8 cellular contexts compared by ENCODE assay signal in the genomic region with DNA sequence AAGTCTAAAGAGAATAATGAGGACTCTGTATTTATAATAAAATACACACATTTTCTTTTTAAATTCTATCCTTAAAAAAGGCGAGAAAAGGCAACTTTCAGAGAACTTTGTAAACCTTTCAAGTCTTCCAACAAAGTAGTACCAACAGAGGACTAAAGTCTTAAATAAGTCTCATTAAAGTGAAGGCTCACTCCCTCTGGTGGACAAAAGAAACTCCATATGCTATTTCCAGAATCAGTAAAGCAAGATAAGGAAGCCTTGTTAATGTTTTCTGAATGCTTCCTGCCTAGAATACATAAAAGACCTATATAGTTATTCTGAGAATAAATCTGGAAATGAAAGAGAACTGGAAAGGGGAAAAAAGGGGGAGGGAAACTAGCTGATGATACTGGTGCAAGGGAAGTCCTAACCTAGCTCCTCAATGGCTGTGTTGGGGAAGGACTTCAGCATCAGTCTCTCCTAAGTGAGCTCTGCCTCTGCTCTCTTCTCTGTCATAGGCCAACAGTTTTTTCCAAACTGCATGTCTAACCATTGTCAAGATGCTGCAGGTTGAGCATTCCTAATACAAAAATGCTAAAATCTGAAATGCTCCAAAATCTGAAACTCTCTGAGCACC. TPM values are rescaled to one million over a fixed set of nuclear protein-coding genes. Genes with fewer than 3 reads are reported as not detected.
DNase-seq lines count a peak whose midpoint lies in the region; ATAC-seq and TF ChIP-seq lines count a peak whose summit lies in the region.

No MANE protein-coding gene starts in this region.

- peaks cover 0 to 39% (median 0%) of the 10 kb centered on the region in 3 donors for H3K4me1 ChIP-seq in gastroesophageal sphincter
- peaks cover 7% of the 10 kb centered on the region for H3K4me1 ChIP-seq in ovary (ENCODE audit: insufficient read depth)

- CTCF ChIA-PET in AG04450 (lab: Charles Lee) = interaction anchor here (0.6 to 2.2 kb wide), 12 partner anchors 8 to 397 kb away, joined by 3 to 11 read pairs (median 4); partner anchors contain the start of gene TMEM267

- no peaks in the 10 kb centered on the region for H3K9me3 ChIP-seq in AG04450 (ENCODE audit: control insufficient read depth, insufficient read depth, low read length)
- no peaks in the 10 kb centered on the region for H3K9me3 ChIP-seq in gastroesophageal sphincter
- no peaks in the 10 kb centered on the region for H3K9me3 ChIP-seq in ovary

- intact Hi-C loops in ovary (cut with DNase I) = no loop called here

- 55 to 71% methylated on average over 1 of the region's 1 CpG for WGBS in gastroesophageal sphincter (ENCODE audit: low coverage in 1 of 2), 2 donors
- 85 to 91% (median 90%) methylated on average over 1 of the region's 1 CpG for WGBS in ovary, 3 donors

- H3K36me3 ChIP-seq in gastroesophageal sphincter = no peaks in the 10 kb centered on the region
- H3K36me3 ChIP-seq in ovary = no peaks in the 10 kb centered on the region

- ATAC-seq in HG02870 (IDR thresholded peaks at IDR 0.05; ENCODE audit: unreplicated experiment) (peak; percentile 50), gastroesophageal sphincter (no peak)

- H3K27ac ChIP-seq in AG04450 (ENCODE audit: low read depth, low read length) (no peak overlapping the region), gastroesophageal sphincter (no peak overlapping the region), ovary (no peak overlapping the region)

- TF ChIP-seq CTCF in AG04450 (IDR thresholded peaks at IDR 0.05; ENCODE audit: low read depth, low read length) (peak; percentile 77), GM12875 (IDR thresholded peaks at IDR 0.05; ENCODE audit: borderline replicate concordance, insufficient read depth, low read depth, low read length) (peak; percentile 53; the same call in 1 of the 2 replicates), WI38 (IDR thresholded peaks at IDR 0.05; ENCODE audit: low read depth, low read length) (peak; percentile 52; the same call in 1 of the 2 replicates), gastroesophageal sphincter (IDR thresholded peaks at IDR 0.05) (peak; percentile 59 to 67 (median 61)), ovary (IDR thresholded peaks at IDR 0.05) (peak in 1 of 3 donors; percentile 27)

- H3K4me3 ChIP-seq in AG04450 (ENCODE audit: low read depth, low read length) (no peak overlapping the region), GM12875 (ENCODE audit: low read depth, low read length) (no peak overlapping the region), WI38 (ENCODE audit: low read depth, low read length) (no peak overlapping the region), gastroesophageal sphincter (no peak overlapping the region), ovary (no peak overlapping the region)

- TF ChIP-seq POLR2A in gastroesophageal sphincter (IDR thresholded peaks at IDR 0.05) (no peak), ovary (IDR thresholded peaks at IDR 0.05) (no peak)

- peak; percentile 32 for DNase-seq in AG04450 (ENCODE audit: low read depth, low spot score)
- peak; percentile 42 for DNase-seq in NCI-H2171 (lab: John Stamatoyannopoulos, UW)
- peak; percentile 76 for DNase-seq in renal cortical epithelial cell (ENCODE audit: low read depth)
- DNase-seq in ovary = no peak

- POLR2A ChIA-PET in AG04450 (lab: Yijun Ruan, JAX) = no interaction called here

- no peak for TF ChIP-seq EP300 in gastroesophageal sphincter (IDR thresholded peaks at IDR 0.05)
- no peak for TF ChIP-seq EP300 in ovary (IDR thresholded peaks at IDR 0.05)

- no peaks in the 10 kb centered on the region for H3K27me3 ChIP-seq in AG04450 (ENCODE audit: control insufficient read depth, insufficient read depth, low read length)
- no peaks in the 10 kb centered on the region for H3K27me3 ChIP-seq in gastroesophageal sphincter
- H3K27me3 ChIP-seq in ovary = no peaks in the 10 kb centered on the region

RNA-seq across cellular contexts. Expression of gene HMGCS1, which starts 7.2 kb away (rescaled TPM):
- polyA plus RNA-seq in AG04450 (2011; rRNA removed) = 26.5 and 31.1 TPM in 2 replicates
- 23.9 and 24.7 TPM in 2 replicates for polyA minus RNA-seq in AG04450 (2011; rRNA and poly(A)+ RNA removed)
- 10 to 100 TPM; 12.2 to 22.6 (median 14.9) TPM for total RNA-seq in gastroesophageal sphincter
- 39.0 and 136 TPM in 2 replicates for total RNA-seq in renal cortical epithelial cell
- total RNA-seq in ovary = 100 to 1,000 TPM in 1 of 7 donors, 10 to 100 TPM in 6; 22.1 to 248 (median 33.6) TPM
- 100 to 1,000 TPM in 1 of 2 donors, 10 to 100 TPM in 1; 14.4 to 206 TPM for polyA plus RNA-seq in ovary

Comparison
In these comparisons a context has a peak if more than half of its experiments do, and no peak if none do; other contexts are left out.
1. DNase-seq: peak in AG04450 (single experiment), NCI-H2171 (single experiment) and renal cortical epithelial cell (single experiment); none in ovary (0 of 5).